In genomic region chr1:153670257-153670858, GRCh38 we compare ENCODE assay signal across 10 cellular contexts. TPM values are rescaled to one million over a fixed set of nuclear protein-coding genes. Genes with fewer than 3 reads are reported as not detected.
A peak's percentile ranks its signal among the peaks of the same experiment; 100 is the strongest.
DNase-seq lines count a peak whose midpoint lies in the region; TF ChIP-seq lines count a peak whose summit lies in the region.
"Had no signal": no experiment of that assay in that cellular context is flagged by ENCODE, and none has a peak within 500 bp of the region (broad histone marks: within the 10 kb centered on the region; RNA-seq: fewer than 3 reads in every experiment).

No MANE protein-coding gene starts in this region.

- peak overlapping the region; percentile 93 for H3K4me2 ChIP-seq in DOHH2 (ENCODE audit: low read length)

- H3K4me1 ChIP-seq in DOHH2 (ENCODE audit: control insufficient read depth, low read length) (peaks cover 21% of the 10 kb centered on the region), HUES6 (ENCODE audit: control insufficient read depth, insufficient read depth, low read length) (no peaks in the 10 kb centered on the region), endocrine pancreas (ENCODE audit: control insufficient read depth, insufficient read depth, low read length) (no peaks in the 10 kb centered on the region), neutrophil (ENCODE audit: control insufficient read depth in 1 of 2, insufficient read depth in 1 of 2, low read depth in 1 of 2, low read length in 1 of 2) (peaks cover 18 to 19% of the 10 kb centered on the region in 2 experiments)

- peaks cover 18% of the 10 kb centered on the region for H3F3A ChIP-seq in DOHH2 (ENCODE audit: control insufficient read depth, insufficient read depth)

- DNase-seq in foreskin melanocyte (no peak), A172 (ENCODE audit: low spot score) (no peak), inferior parietal cortex (ENCODE audit: extremely low spot score) (no peak), OCI-M2 (lab: John Stamatoyannopoulos, UW; ENCODE audit: unreplicated experiment) (no peak)

- peak overlapping the region; percentile 55 for H3K27ac ChIP-seq in DOHH2 (ENCODE audit: low read depth, low read length)
- H3K27ac ChIP-seq in HUES6 (ENCODE audit: low read depth, low read length): peak overlapping the region; percentile 78
- H3K27ac ChIP-seq in neutrophil: peak overlapping the region; percentile 69

- H3K27me3 ChIP-seq in DOHH2 (ENCODE audit: control insufficient read depth, low read length): no peaks in the 10 kb centered on the region
- no peaks in the 10 kb centered on the region for H3K27me3 ChIP-seq in HUES6 (ENCODE audit: control insufficient read depth, insufficient read depth, low read length)
- no peaks in the 10 kb centered on the region for H3K27me3 ChIP-seq in endocrine pancreas (ENCODE audit: control insufficient read depth, insufficient read depth, low read length)
- no peaks in the 10 kb centered on the region for H3K27me3 ChIP-seq in neutrophil

- H3K79me2 ChIP-seq in DOHH2 (ENCODE audit: control insufficient read depth, low read length): peaks cover 37% of the 10 kb centered on the region

- H3K9me2 ChIP-seq in DOHH2 (replicated peaks; ENCODE audit: control insufficient read depth, low read length): no peaks in the 10 kb centered on the region

- H3K36me3 ChIP-seq in DOHH2 (ENCODE audit: control insufficient read depth, low read length) (peaks cover 54% of the 10 kb centered on the region), HUES6 (ENCODE audit: control insufficient read depth, insufficient read depth, low read length) (peaks cover 49% of the 10 kb centered on the region), endocrine pancreas (ENCODE audit: control insufficient read depth, insufficient read depth, low read length) (peaks cover 6% of the 10 kb centered on the region), neutrophil (peaks cover 24% of the 10 kb centered on the region)

- no peaks in the 10 kb centered on the region for H4K20me1 ChIP-seq in DOHH2 (ENCODE audit: control insufficient read depth, insufficient read depth, low read depth, low read length)

- TF ChIP-seq CTCF in DOHH2 (IDR thresholded peaks at IDR 0.05; ENCODE audit: low read depth, low read length, poor library complexity, severe bottlenecking) (no peak), neutrophil (IDR thresholded peaks at IDR 0.05) (no peak)

- H3K9ac ChIP-seq in HUES6 (ENCODE audit: low read length) (peak overlapping the region; percentile 96), endocrine pancreas (ENCODE audit: control insufficient read depth, insufficient read depth, low read length) (peak overlapping the region; percentile 96)

- H3K9me3 ChIP-seq in DOHH2 (ENCODE audit: control insufficient read depth, insufficient read depth, low read length) (no peaks in the 10 kb centered on the region), HUES6 (ENCODE audit: control insufficient read depth, insufficient read depth, low read depth, low read length) (no peaks in the 10 kb centered on the region), endocrine pancreas (ENCODE audit: control insufficient read depth, low read length) (no peaks in the 10 kb centered on the region), neutrophil (no peaks in the 10 kb centered on the region)

- peak overlapping the region; percentile 91 for H3K4me3 ChIP-seq in DOHH2 (ENCODE audit: low read length)
- peak overlapping the region; percentile 84 for H3K4me3 ChIP-seq in HUES6 (ENCODE audit: low read depth, low read length)
- peak overlapping the region; percentile 86 for H3K4me3 ChIP-seq in endocrine pancreas (ENCODE audit: control insufficient read depth, insufficient read depth, low read length)
- H3K4me3 ChIP-seq in neutrophil (ENCODE audit: low read depth in 1 of 2, low read length in 1 of 2): peak overlapping the region; percentile 62 to 84

RNA-seq across cellular contexts. Expression of gene ILF2, which starts 0.4 kb away (rescaled TPM):
- 578 and 601 TPM in 2 replicates for total RNA-seq in A172 (2014; rRNA removed; shearing (Covaris generic))

RNA-seq across cellular contexts. Expression of gene NPR1, which starts 8.1 kb away (rescaled TPM):
- total RNA-seq in A172 (2014; rRNA removed; shearing (Covaris generic)): 0.16 and 1.4 TPM in 2 replicates

RNA-seq across cellular contexts. Expression of gene SNAPIN, which starts 11.9 kb away (rescaled TPM):
- total RNA-seq in A172 (2014; rRNA removed; shearing (Covaris generic)): 150 and 158 TPM in 2 replicates

RNA-seq across cellular contexts. Expression of gene CHTOP, which starts 36.5 kb away (rescaled TPM):
- total RNA-seq in A172 (2014; rRNA removed; shearing (Covaris generic)): 49.0 and 60.8 TPM in 2 replicates

RNA-seq across cellular contexts. Expression of gene S100A1, which starts 42.1 kb away (rescaled TPM):
- total RNA-seq in A172 (2014; rRNA removed; shearing (Covaris generic)): 0.46 and 2.8 TPM in 2 replicates
- total RNA-seq: NCI-H460, neural crest cell had no signal
